Comparison of ENCODE assay signal across 15 cellular contexts in genomic region chr15:34999906-35000305, GRCh38.
"Had no signal": no experiment of that assay in that cellular context is flagged by ENCODE, and none has a peak within 500 bp of the region (broad histone marks: within the 10 kb centered on the region; RNA-seq: fewer than 3 reads in every experiment).

No MANE protein-coding gene starts in this region.

- H3K4me1 Mint-ChIP-seq: nephron progenitor cell, T-helper 17 cell had no signal

- H3K4me1 ChIP-seq: upper lobe of right lung had no signal

- H3K36me3 Mint-ChIP-seq: activated CD8-positive, alpha-beta memory T cell treated with anti-CD3 and anti-CD28 coated beads, Interleukin-2, amount 10 ng/mL, durations not matched to agents 7 days and 5 days had no signal

- H3K36me3 ChIP-seq: heart left ventricle, suprapubic skin, upper lobe of right lung had no signal

- H3K27me3 ChIP-seq: dorsolateral prefrontal cortex, heart left ventricle, suprapubic skin, upper lobe of right lung had no signal

- H3K9me3 ChIP-seq: heart left ventricle, suprapubic skin, upper lobe of right lung had no signal

- H3K27ac ChIP-seq: dorsolateral prefrontal cortex, heart left ventricle, suprapubic skin, upper lobe of right lung had no signal

- H3K4me3 Mint-ChIP-seq: activated CD8-positive, alpha-beta memory T cell treated with anti-CD3 and anti-CD28 coated beads, Interleukin-2, amount 10 ng/mL, durations not matched to agents 7 days and 5 days; activated naive CD8-positive, alpha-beta T cell; activated T-cell treated with anti-CD3 and anti-CD28 coated beads, Interleukin-2, amount 50 U/mL, for 24 hours; nephron progenitor cell; T-helper 17 cell had no signal

- H3K27ac Mint-ChIP-seq: activated CD8-positive, alpha-beta memory T cell treated with anti-CD3 and anti-CD28 coated beads, Interleukin-2, amount 10 ng/mL, durations not matched to agents 7 days and 5 days; activated naive CD8-positive, alpha-beta T cell; activated T-cell treated with anti-CD3 and anti-CD28 coated beads, Interleukin-2, amount 50 U/mL, for 24 hours; nephron progenitor cell; T-helper 17 cell had no signal

- ATAC-seq: activated CD8-positive, alpha-beta memory T cell treated with anti-CD3 and anti-CD28 coated beads, Interleukin-2, amount 10 ng/mL, durations not matched to agents 7 days and 5 days; stimulated activated naive CD8-positive, alpha-beta T cell treated with anti-CD3 and anti-CD28 coated beads, Interleukin-15, Interleukin-2, amounts not matched to agents 100 U/mL and 50 U/mL, for 24 hours; T-helper 17 cell had no signal

- DNase-seq: activated CD8-positive, alpha-beta memory T cell treated with anti-CD3 and anti-CD28 coated beads, Interleukin-2, amount 10 ng/mL, durations not matched to agents 7 days and 5 days; activated effector memory CD4-positive, alpha-beta T cell treated with Interleukin-2 at 50 U/mL for 16 hours; activated T-cell treated with anti-CD3 and anti-CD28 coated beads, Interleukin-2, amount 50 U/mL, for 24 hours; amygdala; dorsolateral prefrontal cortex; left ventricle myocardium superior; nephron progenitor cell; stimulated activated CD4-positive, alpha-beta T cell treated with anti-CD3 and anti-CD28 coated beads, Interleukin-4, amount 100 ng/mL, for 1 hour; stimulated activated CD8-positive, alpha-beta memory T cell treated with anti-CD3 and anti-CD28 coated beads, Interleukin-4, amount 100 ng/mL, for 48 hours; stimulated activated naive CD8-positive, alpha-beta T cell treated with anti-CD3 and anti-CD28 coated beads, Interleukin-15, Interleukin-2, amounts not matched to agents 100 U/mL and 50 U/mL, for 24 hours; T-helper 17 cell; upper lobe of right lung had no signal

- H3K4me3 ChIP-seq: dorsolateral prefrontal cortex, heart left ventricle, suprapubic skin, upper lobe of right lung had no signal

- H3K9me3 Mint-ChIP-seq: activated T-cell treated with anti-CD3 and anti-CD28 coated beads, Interleukin-2, amount 50 U/mL, for 24 hours had no signal
